ENCODE assay signal across 18 cellular contexts in genomic region chr20:61877776-61878477, GRCh38.
DNase-seq lines count a peak whose midpoint lies in the region; ATAC-seq and TF ChIP-seq lines count a peak whose summit lies in the region.
"Had no signal": no experiment of that assay in that cellular context is flagged by ENCODE, and none has a peak within 500 bp of the region (broad histone marks: within the 10 kb centered on the region; RNA-seq: fewer than 3 reads in every experiment).

No MANE protein-coding gene starts in this region.

- H3K23ac ChIP-seq in neuronal stem cell (ENCODE audit: low read depth, low read length, poor library complexity) = no peak overlapping the region

- no peaks in the 10 kb centered on the region for H3K9me3 Mint-ChIP-seq in T-cell
- H3K9me3 Mint-ChIP-seq: CD4-positive, alpha-beta T cell; CD8-positive, alpha-beta T cell had no signal

- H3K27ac ChIP-seq in heart right ventricle (no peak overlapping the region), right cardiac atrium (ENCODE audit: low read length) (no peak overlapping the region), left ventricle myocardium inferior (replicated peaks) (no peak overlapping the region), neuronal stem cell (replicated peaks; ENCODE audit: low read length) (no peak overlapping the region)
- H3K27ac ChIP-seq: 22Rv1; A549; BLaER1 treated with 17β-estradiol and CSF1 and Interleukin-3, amounts not matched to agents 10 nM and 100 nM; C4-2B had no signal

- ATAC-seq in Right ventricle myocardium inferior (no peak), heart right ventricle (no peak), right cardiac atrium (no peak), T-cell (replicated peaks in 1 of 4) (no peak)
- ATAC-seq: A549; CD8-positive, alpha-beta T cell had no signal

- TF ChIP-seq CTCF in heart right ventricle (IDR thresholded peaks at IDR 0.05) (no peak), left ventricle myocardium inferior (IDR thresholded peaks at IDR 0.05; ENCODE audit: borderline replicate concordance) (no peak)

- no peaks in the 10 kb centered on the region for H3K4me1 Mint-ChIP-seq in T-cell
- H3K4me1 Mint-ChIP-seq: B cell had no signal

- peak overlapping the region; percentile 11 for H2AK5ac ChIP-seq in neuronal stem cell (ENCODE audit: low read depth, low read length)

- H2BK12ac ChIP-seq in neuronal stem cell (ENCODE audit: low read length) = no peak overlapping the region

- no peak overlapping the region for H4K91ac ChIP-seq in neuronal stem cell (ENCODE audit: low read depth, low read length, poor library complexity)

- H3K27me3 ChIP-seq in heart right ventricle (peaks cover 0 to 36% (median 16%) of the 10 kb centered on the region in 7 donors), right cardiac atrium (ENCODE audit: control insufficient read depth, insufficient read depth) (no peaks in the 10 kb centered on the region), left ventricle myocardium inferior (ENCODE audit: low read depth) (peaks cover 86% of the 10 kb centered on the region), neuronal stem cell (ENCODE audit: control insufficient read depth in 3 of 3, insufficient read depth in 3 of 3, low read depth in 1 of 3, low read length in 3 of 3) (no peaks in the 10 kb centered on the region)

- WGBS in heart right ventricle, 2 donors = 82 to 84% methylated on average over 23 of the region's 23 CpGs
- WGBS in right cardiac atrium = 83% methylated on average over 23 of the region's 23 CpGs
- WGBS in neuronal stem cell (ENCODE audit: extremely low coverage in 2 of 2, insufficient read length in 2 of 2, insufficient replicate concordance in 1 of 2), 2 donors = no CpG with 5 or more reads among the region's 23 CpGs

- H3K9me3 ChIP-seq in heart right ventricle (no peaks in the 10 kb centered on the region), right cardiac atrium (ENCODE audit: control insufficient read depth, low read length) (no peaks in the 10 kb centered on the region), left ventricle myocardium inferior (replicated peaks) (no peaks in the 10 kb centered on the region), neuronal stem cell (replicated peaks in 1 of 2; ENCODE audit: control insufficient read depth in 2 of 2, insufficient read depth in 1 of 2, low read depth in 1 of 2, low read length in 2 of 2) (no peaks in the 10 kb centered on the region)
- H3K9me3 ChIP-seq: A549; BLaER1 treated with 17β-estradiol and CSF1 and Interleukin-3, amounts not matched to agents 10 nM and 100 nM had no signal

- no peak overlapping the region for H4K8ac ChIP-seq in neuronal stem cell (ENCODE audit: low read depth, low read length)

- no peak overlapping the region for H3K4me3 Mint-ChIP-seq in T-cell
- H3K4me3 Mint-ChIP-seq: B cell; CD4-positive, alpha-beta T cell; CD8-positive, alpha-beta T cell had no signal

- peak overlapping the region; percentile 71 for H3K18ac ChIP-seq in neuronal stem cell (ENCODE audit: low read length)

- no peak overlapping the region for H2AFZ ChIP-seq in neuronal stem cell (ENCODE audit: low read length)

- no peaks in the 10 kb centered on the region for H3K36me3 Mint-ChIP-seq in T-cell
- H3K36me3 Mint-ChIP-seq: CD8-positive, alpha-beta T cell had no signal

- peaks cover 2% of the 10 kb centered on the region for H3K79me1 ChIP-seq in neuronal stem cell (ENCODE audit: low read depth, low read length)

- H2BK5ac ChIP-seq in neuronal stem cell (ENCODE audit: low read length) = no peak overlapping the region

- H3K36me3 ChIP-seq in heart right ventricle (no peaks in the 10 kb centered on the region), left ventricle myocardium inferior (no peaks in the 10 kb centered on the region), neuronal stem cell (replicated peaks in 1 of 2; ENCODE audit: control insufficient read depth in 2 of 2, insufficient read depth in 2 of 2, low read length in 2 of 2) (no peaks in the 10 kb centered on the region)
- H3K36me3 ChIP-seq: BLaER1 treated with 17β-estradiol and CSF1 and Interleukin-3, amounts not matched to agents 10 nM and 100 nM had no signal

- intact Hi-C loops in Right ventricle myocardium inferior (cut with DNase I) (no loop called here), heart right ventricle (cut with DNase I) (no loop called here), right cardiac atrium (cut with DNase I) (no loop called here), left ventricle myocardium inferior (cut with micrococcal nuclease) (no loop called here)

- no peak overlapping the region for H3K4me2 ChIP-seq in neuronal stem cell (ENCODE audit: insufficient read depth, low read length, poor library complexity, severe bottlenecking)
- H3K4me2 ChIP-seq: A549 had no signal

- H3K27me3 Mint-ChIP-seq in T-cell = peaks cover 0 to 2% of the 10 kb centered on the region in 2 donors
- H3K27me3 Mint-ChIP-seq: B cell; CD4-positive, alpha-beta T cell had no signal

- H3K4me3 ChIP-seq in heart right ventricle (no peak overlapping the region), right cardiac atrium (ENCODE audit: low read length) (no peak overlapping the region), left ventricle myocardium inferior (no peak overlapping the region), neuronal stem cell (ENCODE audit: low read length in 2 of 2) (no peak overlapping the region)
- H3K4me3 ChIP-seq: A549; BLaER1 treated with 17β-estradiol and CSF1 and Interleukin-3, amounts not matched to agents 10 nM and 100 nM had no signal

- no peak overlapping the region for H3K4ac ChIP-seq in neuronal stem cell (ENCODE audit: low read length)

- DNase-seq in Right ventricle myocardium inferior (ENCODE audit: missing footprints) (peak; percentile 60), heart right ventricle (no peak), right cardiac atrium (peak; percentile 3 to 40 (median 37)), left ventricle myocardium inferior (no peak), neuronal stem cell (ENCODE audit: low spot score) (no peak), T-cell (no peak)
- DNase-seq: AML-193; Caco-2; Calu3; CD4-positive, alpha-beta T cell; CD8-positive, alpha-beta T cell; DMS79 treated with DMSO at 0.1 percent for 48 hours; GF-D8 had no signal

- H3K9ac ChIP-seq in neuronal stem cell (ENCODE audit: low read depth, low read length, poor library complexity) = no peak overlapping the region
- H3K9ac ChIP-seq: BLaER1 treated with 17β-estradiol and CSF1 and Interleukin-3, amounts not matched to agents 10 nM and 100 nM had no signal

- H2BK15ac ChIP-seq in neuronal stem cell (ENCODE audit: low read length) = no peak overlapping the region

- H3K4me1 ChIP-seq in heart right ventricle (no peaks in the 10 kb centered on the region), right cardiac atrium (ENCODE audit: control insufficient read depth, insufficient read depth, low read length) (no peaks in the 10 kb centered on the region), left ventricle myocardium inferior (no peaks in the 10 kb centered on the region), neuronal stem cell (ENCODE audit: control insufficient read depth in 2 of 2, insufficient read depth in 1 of 2, low read depth in 1 of 2, low read length in 2 of 2) (no peaks in the 10 kb centered on the region)
- H3K4me1 ChIP-seq: A549, Caco-2 had no signal

- H2BK120ac ChIP-seq in neuronal stem cell (ENCODE audit: low read depth, low read length) = peak overlapping the region; percentile 58

- CTCF ChIA-PET in T-cell (lab: Charles Lee) = no interaction called here

- POLR2A ChIA-PET in T-cell (lab: Charles Lee) = no interaction called here

- H3K14ac ChIP-seq in neuronal stem cell (ENCODE audit: low read length) = peak overlapping the region; percentile 75

- H3K27ac Mint-ChIP-seq in T-cell = no peak overlapping the region
- H3K27ac Mint-ChIP-seq: B cell; CD4-positive, alpha-beta T cell; CD8-positive, alpha-beta T cell had no signal

Comparison
In these comparisons a context has a peak if more than half of its experiments do, and no peak if none do; other contexts are left out.
1. DNase-seq: peak in Right ventricle myocardium inferior (single experiment) and right cardiac atrium (3 of 3); none in heart right ventricle (0 of 2), left ventricle myocardium inferior (single experiment), neuronal stem cell (single experiment) and T-cell (0 of 34).